ENCODE assay signal across 10 cellular contexts in genomic region chr10:110609592-110609991, GRCh38. TPM values are rescaled to one million over a fixed set of nuclear protein-coding genes. Genes with fewer than 3 reads are reported as not detected.
A peak's percentile ranks its signal among the peaks of the same experiment; 100 is the strongest.
DNase-seq lines count a peak whose midpoint lies in the region; ATAC-seq and TF ChIP-seq lines count a peak whose summit lies in the region.
"Had no signal": no experiment of that assay in that cellular context is flagged by ENCODE, and none has a peak within 500 bp of the region (broad histone marks: within the 10 kb centered on the region; RNA-seq: fewer than 3 reads in every experiment).

No MANE protein-coding gene starts in this region.

- no peak overlapping the region for H3K27ac Mint-ChIP-seq in activated CD4-positive, alpha-beta T cell treated with anti-CD3 and anti-CD28 coated beads, Interleukin-2, amount 10 ng/mL, durations not matched to agents 24 days and 14 days
- H3K27ac Mint-ChIP-seq: stimulated activated naive CD8-positive, alpha-beta T cell treated with anti-CD3 and anti-CD28 coated beads, Interleukin-15, Interleukin-2, amounts not matched to agents 100 ng/mL and 50 ng/mL, for 24 hours had no signal

- H3K27me3 ChIP-seq in vagina = no peaks in the 10 kb centered on the region

- ATAC-seq in esophagus mucosa (peak; percentile 42), HG02981 (IDR thresholded peaks at IDR 0.05; ENCODE audit: unreplicated experiment) (no peak)

- no peaks in the 10 kb centered on the region for H3K9me3 Mint-ChIP-seq in activated CD4-positive, alpha-beta T cell treated with anti-CD3 and anti-CD28 coated beads, Interleukin-2, amount 10 ng/mL, durations not matched to agents 24 days and 14 days
- H3K9me3 Mint-ChIP-seq: stimulated activated naive CD8-positive, alpha-beta T cell treated with anti-CD3 and anti-CD28 coated beads, Interleukin-15, Interleukin-2, amounts not matched to agents 100 ng/mL and 50 ng/mL, for 24 hours had no signal

- intact Hi-C loops in activated CD4-positive, alpha-beta T cell treated with anti-CD3 and anti-CD28 coated beads, Interleukin-2, amount 10 ng/mL, durations not matched to agents 24 days and 14 days (cut with micrococcal nuclease) = no loop called here
- intact Hi-C loops in vagina (cut with DNase I) = no loop called here

- H3K9me3 ChIP-seq in vagina = no peaks in the 10 kb centered on the region

- H3K4me3 ChIP-seq in vagina = no peak overlapping the region

- H3K36me3 Mint-ChIP-seq in activated CD4-positive, alpha-beta T cell treated with anti-CD3 and anti-CD28 coated beads, Interleukin-2, amount 10 ng/mL, durations not matched to agents 24 days and 14 days (ENCODE audit: low read depth) = peaks cover 9% of the 10 kb centered on the region

- H3K4me1 ChIP-seq in vagina = no peaks in the 10 kb centered on the region

- H3K27me3 Mint-ChIP-seq in activated CD4-positive, alpha-beta T cell treated with anti-CD3 and anti-CD28 coated beads, Interleukin-2, amount 10 ng/mL, durations not matched to agents 24 days and 14 days = peaks cover 3% of the 10 kb centered on the region

- no peak for TF ChIP-seq POLR2A in vagina (IDR thresholded peaks at IDR 0.05)

- H3K4me3 Mint-ChIP-seq in activated CD4-positive, alpha-beta T cell treated with anti-CD3 and anti-CD28 coated beads, Interleukin-2, amount 10 ng/mL, durations not matched to agents 24 days and 14 days = no peak overlapping the region
- H3K4me3 Mint-ChIP-seq: stimulated activated naive CD8-positive, alpha-beta T cell treated with anti-CD3 and anti-CD28 coated beads, Interleukin-15, Interleukin-2, amounts not matched to agents 100 ng/mL and 50 ng/mL, for 24 hours had no signal

- peaks cover 0 to 16% of the 10 kb centered on the region in 2 donors for H3K36me3 ChIP-seq in vagina

- DNase-seq in activated CD4-positive, alpha-beta T cell treated with anti-CD3 and anti-CD28 coated beads, Interleukin-2, amount 10 ng/mL, durations not matched to agents 24 days and 14 days = peak; percentile 53
- no peak for DNase-seq in activated CD4-positive, alpha-beta T cell treated with anti-CD3 and anti-CD28 coated beads, Interleukin-2, amount 50 U/mL, for 4 hours
- DNase-seq in NCI-H69 (lab: John Stamatoyannopoulos, UW) = peak; percentile 71
- peak; percentile 18 for DNase-seq in superior temporal gyrus (ENCODE audit: extremely low spot score)
- DNase-seq in globus pallidus (ENCODE audit: low spot score) = no peak
- no peak for DNase-seq in vagina (ENCODE audit: extremely low spot score in 2 of 2)
- DNase-seq: activated CD4-positive, CD25-positive, alpha-beta regulatory T cell treated with anti-CD3 and anti-CD28 coated beads, Interleukin-2, amount 50 U/mL, for 72 hours had no signal

- no peak for TF ChIP-seq CTCF in vagina (IDR thresholded peaks at IDR 0.05)

- peaks cover 32% of the 10 kb centered on the region for H3K4me1 Mint-ChIP-seq in activated CD4-positive, alpha-beta T cell treated with anti-CD3 and anti-CD28 coated beads, Interleukin-2, amount 10 ng/mL, durations not matched to agents 24 days and 14 days

- H3K27ac ChIP-seq in vagina = no peak overlapping the region

RNA-seq across cellular contexts. Expression of gene RBM20, which starts 34.5 kb away (rescaled TPM):
- 0.05 TPM in 1 of 2 replicates, not detected in the other for total RNA-seq in activated CD4-positive, alpha-beta T cell treated with anti-CD3 and anti-CD28 coated beads, Interleukin-2, amount 10 ng/mL, durations not matched to agents 24 days and 14 days
- total RNA-seq in esophagus mucosa (3.1 TPM), vagina (5.2 TPM)

RNA-seq across cellular contexts. Expression of gene SMC3, which starts 42.1 kb away (rescaled TPM):
- total RNA-seq in activated CD4-positive, alpha-beta T cell treated with anti-CD3 and anti-CD28 coated beads, Interleukin-2, amount 10 ng/mL, durations not matched to agents 24 days and 14 days = 82.2 and 87.3 TPM in 2 replicates
- total RNA-seq in esophagus mucosa (23.9 TPM), vagina (27.5 TPM)

Comparison
In these comparisons a context has a peak if more than half of its experiments do, and no peak if none do; other contexts are left out.
1. DNase-seq: peak in activated CD4-positive, alpha-beta T cell treated with anti-CD3 and anti-CD28 coated beads, Interleukin-2, amount 10 ng/mL, durations not matched to agents 24 days and 14 days (single experiment), NCI-H69 (single experiment) and superior temporal gyrus (single experiment); none in activated CD4-positive, alpha-beta T cell treated with anti-CD3 and anti-CD28 coated beads, Interleukin-2, amount 50 U/mL, for 4 hours (0 of 2), globus pallidus (single experiment) and vagina (0 of 2).